12 cellular contexts compared by ENCODE assay signal in genomic region chr11:132361011-132361550, GRCh38.
"Had no signal": no experiment of that assay in that cellular context is flagged by ENCODE, and none has a peak within 500 bp of the region (broad histone marks: within the 10 kb centered on the region; RNA-seq: fewer than 3 reads in every experiment).

No MANE protein-coding gene starts in this region.

- DNase-seq: anterior cingulate cortex, brain microvascular endothelial cell, cerebellar nuclear complex, islet precursor cell, psoas muscle, right lobe of liver, trophoblast cell had no signal

- H3K36me3 ChIP-seq: brain microvascular endothelial cell, right lobe of liver, suprapubic skin had no signal

- H3K27ac ChIP-seq: brain microvascular endothelial cell, psoas muscle, right lobe of liver, suprapubic skin had no signal

- H3K4me3 ChIP-seq: psoas muscle, right lobe of liver, smooth muscle cell, suprapubic skin had no signal

- H3K4me1 Mint-ChIP-seq: neural crest cell had no signal

- H3K9me3 Mint-ChIP-seq: activated T-helper 1 cell treated with anti-CD3 and anti-CD28 coated beads, Interleukin-12 subunit alpha, Interleukin-12 subunit beta, Interleukin-2, Interleukin-4 antibody, amounts not matched to agents 30 ng/mL and 10 ng/mL and 1 ng/mL, durations not matched to agents 14 hours and 24 hours and 36 hours; neural crest cell had no signal

- H3K4me3 Mint-ChIP-seq: activated T-helper 1 cell treated with anti-CD3 and anti-CD28 coated beads, Interleukin-12 subunit alpha, Interleukin-12 subunit beta, Interleukin-2, Interleukin-4 antibody, amounts not matched to agents 30 ng/mL and 10 ng/mL and 1 ng/mL, durations not matched to agents 14 hours and 24 hours and 36 hours; neural crest cell; stimulated activated naive CD8-positive, alpha-beta T cell treated with anti-CD3 and anti-CD28 coated beads, Interleukin-15, Interleukin-2, amounts not matched to agents 100 ng/mL and 50 ng/mL, for 24 hours had no signal

- H3K27me3 ChIP-seq: brain microvascular endothelial cell, right lobe of liver, suprapubic skin had no signal

- H3K9me3 ChIP-seq: psoas muscle, right lobe of liver, suprapubic skin had no signal

- H3K4me1 ChIP-seq: psoas muscle, right lobe of liver, suprapubic skin had no signal

- H3K27ac Mint-ChIP-seq: activated T-helper 1 cell treated with anti-CD3 and anti-CD28 coated beads, Interleukin-12 subunit alpha, Interleukin-12 subunit beta, Interleukin-2, Interleukin-4 antibody, amounts not matched to agents 30 ng/mL and 10 ng/mL and 1 ng/mL, durations not matched to agents 14 hours and 24 hours and 36 hours; stimulated activated naive CD8-positive, alpha-beta T cell treated with anti-CD3 and anti-CD28 coated beads, Interleukin-15, Interleukin-2, amounts not matched to agents 100 ng/mL and 50 ng/mL, for 24 hours had no signal
